14 cellular contexts compared by ENCODE assay signal in genomic region chr15:57923311-57923710, GRCh38.
DNase-seq lines count a peak whose midpoint lies in the region; ATAC-seq and TF ChIP-seq lines count a peak whose summit lies in the region.
"Had no signal": no experiment of that assay in that cellular context is flagged by ENCODE, and none has a peak within 500 bp of the region (broad histone marks: within the 10 kb centered on the region; RNA-seq: fewer than 3 reads in every experiment).

No MANE protein-coding gene starts in this region.

- intact Hi-C loops in body of pancreas (cut with DNase I), result no loop called here
- intact Hi-C loops in heart right ventricle (cut with DNase I), result loop anchor here in 3 of 10 donors (5.0 to 10.0 kb wide), 2 partner anchors 119 to 141 kb away; partner anchors contain the start of gene ALDH1A2 (in 2 of the 3)
- intact Hi-C loops in transverse colon (cut with DNase I; ENCODE audit: low total_unique reads), result no loop called here

- H3K9me3 Mint-ChIP-seq in nephron, result no peaks in the 10 kb centered on the region
- H3K9me3 Mint-ChIP-seq: activated CD8-positive, alpha-beta T cell treated with anti-CD3 and anti-CD28 coated beads for 36 hours; stimulated activated memory B cell treated with anti-CD40 and anti-IgM and Interleukin-4, amounts not matched to agents 10 μg/mL and 1 μg/mL and 100 μg/mL, for 72 hours had no signal

- in situ Hi-C loops in transverse colon (cut with MboI; ENCODE audit: low pct_ligation_motif_present in 1 of 4, low pct_unique_long_range_greater_than_20kb in 1 of 4, low sequenced_read_pairs in 3 of 4), result no loop called here

- peak overlapping the region; percentile 43 to 91 (median 78) for H3K27ac ChIP-seq in body of pancreas
- H3K27ac ChIP-seq in heart right ventricle, result peak overlapping the region; percentile 27 to 87 (median 76)
- H3K27ac ChIP-seq in transverse colon, result peak overlapping the region; percentile 64 to 81 (median 78)
- H3K27ac ChIP-seq in RWPE1, result no peak overlapping the region

- CTCF ChIA-PET in RWPE1 (lab: Yijun Ruan, JAX), result interaction anchor here (1.2 to 1.5 kb wide), 2 partner anchors 47 to 143 kb away, joined by 4 to 8 read pairs; partner anchors contain the start of gene ALDH1A2

- H3K9me3 ChIP-seq in body of pancreas, result no peaks in the 10 kb centered on the region
- H3K9me3 ChIP-seq in heart right ventricle, result no peaks in the 10 kb centered on the region
- H3K9me3 ChIP-seq in transverse colon, result no peaks in the 10 kb centered on the region

- peaks cover 32% of the 10 kb centered on the region for H3K4me1 Mint-ChIP-seq in nephron
- H3K4me1 Mint-ChIP-seq: stimulated activated memory B cell treated with anti-CD40 and anti-IgM and Interleukin-4, amounts not matched to agents 10 μg/mL and 1 μg/mL and 100 μg/mL, for 72 hours had no signal

- no peaks in the 10 kb centered on the region for H3K27me3 ChIP-seq in body of pancreas
- H3K27me3 ChIP-seq in heart right ventricle, result no peaks in the 10 kb centered on the region
- H3K27me3 ChIP-seq in transverse colon, result no peaks in the 10 kb centered on the region

- TF ChIP-seq POLR2A in body of pancreas (IDR thresholded peaks at IDR 0.05), result no peak
- no peak for TF ChIP-seq POLR2A in transverse colon (IDR thresholded peaks at IDR 0.05)

- ATAC-seq in body of pancreas (peak; percentile 78), heart right ventricle (peak; percentile 78 to 92 (median 86)), HG03342 (IDR thresholded peaks at IDR 0.05; ENCODE audit: unreplicated experiment) (no peak)
- ATAC-seq: activated CD8-positive, alpha-beta T cell treated with anti-CD3 and anti-CD28 coated beads for 36 hours; stimulated activated memory B cell treated with anti-CD40 and anti-IgM and Interleukin-4, amounts not matched to agents 10 μg/mL and 1 μg/mL and 100 μg/mL, for 72 hours had no signal

- no peak overlapping the region for H3K4me3 ChIP-seq in body of pancreas
- H3K4me3 ChIP-seq in heart right ventricle, result peak overlapping the region in 2 of 10 donors; percentile 10 to 11
- H3K4me3 ChIP-seq in transverse colon, result no peak overlapping the region

- DNase-seq in body of pancreas, result peak; percentile 32 to 65 (median 40)
- peak in 1 of 2 donors; percentile 77 for DNase-seq in heart right ventricle
- peak; percentile 17 for DNase-seq in transverse colon
- no peak for DNase-seq in NCI-H1694 (lab: John Stamatoyannopoulos, UW)
- DNase-seq in NCI-H748 treated with DMSO at 0.1 percent for 48 hours (lab: John Stamatoyannopoulos, UW), result no peak
- no peak for DNase-seq in RWPE1 (ENCODE audit: low spot score)
- DNase-seq: activated CD8-positive, alpha-beta T cell treated with anti-CD3 and anti-CD28 coated beads for 36 hours; activated gamma-delta T cell treated with Interleukin-2 at 50 U/mL for 16 hours; central memory CD4-positive, alpha-beta T cell; NCI-H1417; T1000 had no signal

- H3K27ac Mint-ChIP-seq in nephron, result peak overlapping the region; percentile 45 to 90 (median 79)
- H3K27ac Mint-ChIP-seq: activated CD8-positive, alpha-beta T cell treated with anti-CD3 and anti-CD28 coated beads for 36 hours; stimulated activated memory B cell treated with anti-CD40 and anti-IgM and Interleukin-4, amounts not matched to agents 10 μg/mL and 1 μg/mL and 100 μg/mL, for 72 hours had no signal

- H3K36me3 ChIP-seq in body of pancreas (replicated peaks in 1 of 2; ENCODE audit: insufficient read depth in 1 of 2, low read depth in 2 of 2) (no peaks in the 10 kb centered on the region), heart right ventricle (no peaks in the 10 kb centered on the region), transverse colon (no peaks in the 10 kb centered on the region)

- no peak for TF ChIP-seq EP300 in transverse colon (IDR thresholded peaks at IDR 0.05; ENCODE audit: low read depth)

- WGBS in body of pancreas, 2 donors, result 4 to 8% methylated on average over 1 of the region's 1 CpG
- 0 to 4% methylated on average over 1 of the region's 1 CpG for WGBS in heart right ventricle, 2 donors
- 11% methylated on average over 1 of the region's 1 CpG for WGBS in transverse colon (ENCODE audit: low coverage in 1 of 2), 2 donors

- peaks cover 10% of the 10 kb centered on the region for H3K27me3 Mint-ChIP-seq in nephron (ENCODE audit: low read depth)
- H3K27me3 Mint-ChIP-seq: stimulated activated memory B cell treated with anti-CD40 and anti-IgM and Interleukin-4, amounts not matched to agents 10 μg/mL and 1 μg/mL and 100 μg/mL, for 72 hours had no signal

- TF ChIP-seq CTCF in body of pancreas (IDR thresholded peaks at IDR 0.05), result no peak
- no peak for TF ChIP-seq CTCF in heart right ventricle (IDR thresholded peaks at IDR 0.05)
- TF ChIP-seq CTCF in nephron (IDR thresholded peaks at IDR 0.05; ENCODE audit: unreplicated experiment in 3 of 3), result no peak
- TF ChIP-seq CTCF in transverse colon (IDR thresholded peaks at IDR 0.05), result no peak
- TF ChIP-seq CTCF in RWPE1 (conservative IDR thresholded peaks at IDR 0.05; ENCODE audit: low read depth), result no peak

- H3K36me3 Mint-ChIP-seq in nephron (ENCODE audit: low read depth), result no peaks in the 10 kb centered on the region
- H3K36me3 Mint-ChIP-seq: stimulated activated memory B cell treated with anti-CD40 and anti-IgM and Interleukin-4, amounts not matched to agents 10 μg/mL and 1 μg/mL and 100 μg/mL, for 72 hours had no signal

- H3K4me1 ChIP-seq in body of pancreas (peaks cover 26% of the 10 kb centered on the region), heart right ventricle (peaks cover 8 to 57% (median 42%) of the 10 kb centered on the region in 9 donors), transverse colon (peaks cover 7 to 49% (median 19%) of the 10 kb centered on the region in 4 donors)

- no peak overlapping the region for H3K4me3 Mint-ChIP-seq in nephron
- H3K4me3 Mint-ChIP-seq: activated CD8-positive, alpha-beta T cell treated with anti-CD3 and anti-CD28 coated beads for 36 hours; stimulated activated memory B cell treated with anti-CD40 and anti-IgM and Interleukin-4, amounts not matched to agents 10 μg/mL and 1 μg/mL and 100 μg/mL, for 72 hours had no signal

- POLR2A ChIA-PET in RWPE1 (lab: Yijun Ruan, JAX; ENCODE audit: low non-redundant PET), result no interaction called here

Comparison
In these comparisons a context has a peak if more than half of its experiments do, and no peak if none do; other contexts are left out.
1. DNase-seq: peak in body of pancreas (4 of 4) and transverse colon (single experiment); none in NCI-H1694 (single experiment), NCI-H748 treated with DMSO at 0.1 percent for 48 hours (single experiment) and RWPE1 (single experiment).